8 cellular contexts compared by ENCODE assay signal in the genomic region with DNA sequence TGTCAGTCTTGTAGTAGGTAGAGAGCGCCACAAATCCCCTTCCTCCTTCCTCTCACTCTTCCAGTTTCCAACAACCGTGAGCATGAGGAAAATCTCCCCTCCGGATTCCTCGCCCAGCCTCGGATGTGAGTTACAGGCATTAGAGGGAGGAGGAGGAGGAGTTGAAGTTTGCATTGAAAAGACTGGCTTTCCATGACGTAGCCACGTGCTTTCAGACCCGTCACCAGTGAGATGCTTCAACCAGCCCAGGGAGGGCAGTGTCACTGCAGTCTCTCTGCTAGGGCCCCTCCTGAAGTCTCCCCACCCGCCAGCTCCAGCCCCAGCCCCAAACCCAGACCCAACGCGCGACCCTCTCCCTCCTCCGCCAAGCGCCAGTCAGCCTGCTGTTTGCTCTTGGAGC. TPM values are rescaled to one million over a fixed set of nuclear protein-coding genes. Genes with fewer than 3 reads are reported as not detected.
DNase-seq lines count a peak whose midpoint lies in the region; TF ChIP-seq lines count a peak whose summit lies in the region.

No MANE protein-coding gene starts in this region.

- peak; percentile 71 for DNase-seq in activated effector memory CD4-positive, alpha-beta T cell treated with anti-CD3 and anti-CD28 coated beads, Interleukin-2, amount 50 U/mL, for 16 hours
- DNase-seq in activated effector memory CD4-positive, alpha-beta T cell treated with Interleukin-2 at 50 U/mL for 16 hours, result no peak
- DNase-seq in Peyer's patch (peak in 1 of 3 donors; percentile 46), cerebellar cortex (ENCODE audit: low spot score) (peak; percentile 96), kidney tubule cell (ENCODE audit: low spot score) (peak; percentile 43), HK-2 (ENCODE audit: unreplicated experiment) (no peak), mucosa of gallbladder (ENCODE audit: low spot score) (no peak)
- peak; percentile 3 for DNase-seq in stimulated activated naive CD4-positive, alpha-beta T cell treated with Interleukin-2 at 50 U/mL for 16 hours (lab: John Stamatoyannopoulos, UW)

- no peaks in the 10 kb centered on the region for H3K36me3 ChIP-seq in Peyer's patch

- H3K9me3 ChIP-seq in Peyer's patch, result no peaks in the 10 kb centered on the region

- no peaks in the 10 kb centered on the region for H3K27me3 ChIP-seq in Peyer's patch

- peak overlapping the region; percentile 9 to 58 (median 36) for H3K4me3 ChIP-seq in Peyer's patch

- no peak for TF ChIP-seq POLR2A in Peyer's patch (IDR thresholded peaks at IDR 0.05)

- H3K4me1 ChIP-seq in Peyer's patch, result peaks cover 0 to 12% (median 5%) of the 10 kb centered on the region in 4 donors

- TF ChIP-seq CTCF in Peyer's patch (IDR thresholded peaks at IDR 0.05), result no peak

- H3K27ac ChIP-seq in Peyer's patch, result no peak overlapping the region

RNA-seq across cellular contexts. Expression of a gene that starts 0.4 kb away (rescaled TPM):
- 1 to 10 TPM in 1 of 4 donors, under 1 TPM in 2, not detected in 1; 0.28 to 2.3 (median 0.35) TPM for total RNA-seq in Peyer's patch
- 1.5 TPM for total RNA-seq in mucosa of gallbladder

Comparison
In these comparisons a context has a peak if more than half of its experiments do, and no peak if none do; other contexts are left out.
1. DNase-seq: peak in activated effector memory CD4-positive, alpha-beta T cell treated with anti-CD3 and anti-CD28 coated beads, Interleukin-2, amount 50 U/mL, for 16 hours (single experiment), cerebellar cortex (single experiment), kidney tubule cell (single experiment) and stimulated activated naive CD4-positive, alpha-beta T cell treated with Interleukin-2 at 50 U/mL for 16 hours (single experiment); none in activated effector memory CD4-positive, alpha-beta T cell treated with Interleukin-2 at 50 U/mL for 16 hours (single experiment), HK-2 (single experiment) and mucosa of gallbladder (single experiment).